2 cellular contexts compared by ENCODE assay signal in the genomic region with DNA sequence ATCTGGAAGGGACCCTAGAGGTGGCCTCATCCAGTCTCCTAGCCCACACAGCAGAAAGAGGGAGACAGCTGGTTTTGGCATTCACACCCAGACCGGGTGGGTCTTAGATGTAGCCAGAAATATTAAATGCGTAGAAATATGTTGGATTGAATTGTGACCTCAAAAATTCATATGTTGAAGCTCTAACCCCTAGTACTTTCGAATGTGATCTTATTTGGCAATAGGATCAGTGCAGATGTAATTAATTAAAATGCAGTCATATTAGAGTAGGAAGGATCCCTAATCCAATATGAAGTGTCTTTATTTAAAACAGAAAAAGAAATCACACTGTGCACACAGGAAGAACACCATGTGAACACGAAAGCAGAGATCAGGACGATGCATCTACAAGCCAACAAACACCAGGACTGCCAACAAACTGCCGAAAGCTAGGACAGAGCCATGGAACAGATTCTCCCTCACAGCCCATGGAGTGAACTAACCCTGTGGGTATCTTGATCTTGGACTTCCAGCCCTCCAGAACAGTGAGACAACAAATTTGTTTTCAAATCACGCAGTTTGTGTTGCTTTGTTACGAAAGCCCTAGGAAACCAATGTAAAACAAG.
TF ChIP-seq lines count a peak whose summit lies in the region.

No MANE protein-coding gene starts in this region.

TF ChIP-seq in GM23338, 12 proteins besides CTCF, POLR2A, EP300 and RAD21:
- no peak for TF ChIP-seq POLR2AphosphoS5 (IDR thresholded peaks at IDR 0.05; ENCODE audit: low read depth)

TF ChIP-seq in H1, 55 proteins besides CTCF, POLR2A, EP300 and RAD21:
- no peak for TF ChIP-seq SIX5 (IDR thresholded peaks at IDR 0.05; ENCODE audit: low read depth, low read length)
TF ChIP-seq in H1: peak in this region for 0.
